In genomic region chr3:53044371-53045106, GRCh38 we compare ENCODE assay signal across 1 cellular context.
TF ChIP-seq lines count a peak whose summit lies in the region.

No MANE protein-coding gene starts in this region.

TF ChIP-seq in K562, 482 proteins besides CTCF, POLR2A, EP300 and RAD21 (continued from another document):
- TF ChIP-seq PRDM10 (IDR thresholded peaks at IDR 0.05; ENCODE audit: partially characterized antibody): peak; percentile 90
- no peak for TF ChIP-seq CAMTA2 (CRISPR knock-in tag; conservative IDR thresholded peaks at IDR 0.05)
- TF ChIP-seq FIP1L1 (IDR thresholded peaks at IDR 0.05; ENCODE audit: low read depth, low read length, poor library complexity, severe bottlenecking): no peak
- no peak for TF ChIP-seq GMEB1 (CRISPR knock-in tag; IDR thresholded peaks at IDR 0.05)
- 0 out of 2 replicates have a peak, but pooled peaks have one; percentile 29 for TF ChIP-seq USF1 (CRISPR knock-in tag; IDR thresholded peaks at IDR 0.05)
- no peak for TF ChIP-seq ZBTB43 (CRISPR knock-in tag; IDR thresholded peaks at IDR 0.05)
- TF ChIP-seq ARID3B (CRISPR knock-in tag; IDR thresholded peaks at IDR 0.05; ENCODE audit: borderline replicate concordance): no peak
- no peak for TF ChIP-seq ZNF561 (CRISPR knock-in tag; conservative IDR thresholded peaks at IDR 0.05)
- TF ChIP-seq BRD4 (IDR thresholded peaks at IDR 0.05): no peak
- no peak for TF ChIP-seq PREB (CRISPR knock-in tag; IDR thresholded peaks at IDR 0.05)
- TF ChIP-seq ZNF586 (CRISPR knock-in tag; conservative IDR thresholded peaks at IDR 0.05): no peak
- no peak for TF ChIP-seq NFYB (IDR thresholded peaks at IDR 0.05; ENCODE audit: extremely low read depth, insufficient read length)
- no peak for TF ChIP-seq SP2 (IDR thresholded peaks at IDR 0.05; ENCODE audit: extremely low read depth, low read depth, low read length, poor library complexity, severe bottlenecking)
- peak; percentile 17; the same call in 1 of the 2 replicates for TF ChIP-seq L3MBTL2 (IDR thresholded peaks at IDR 0.05)
- 0 out of 2 replicates have a peak, but pooled peaks have one; percentile 50 for TF ChIP-seq ZNF224 (CRISPR knock-in tag; IDR thresholded peaks at IDR 0.05)
- TF ChIP-seq HEY1 (CRISPR knock-in tag; IDR thresholded peaks at IDR 0.05; ENCODE audit: borderline replicate concordance): no peak
- no peak for TF ChIP-seq PHF8 (IDR thresholded peaks at IDR 0.05; ENCODE audit: borderline replicate concordance, low read length)
- no peak for TF ChIP-seq CBX5 (IDR thresholded peaks at IDR 0.05; ENCODE audit: borderline replicate concordance, low read depth)
- no peak for TF ChIP-seq HNRNPK (IDR thresholded peaks at IDR 0.05; ENCODE audit: low read depth, low read length, poor library complexity, severe bottlenecking)
- no peak for TF ChIP-seq MBD2 (IDR thresholded peaks at IDR 0.05; ENCODE audit: borderline replicate concordance, low read depth)
- TF ChIP-seq FOXA3 (CRISPR knock-in tag; conservative IDR thresholded peaks at IDR 0.05 in 1 of 2, IDR thresholded peaks at IDR 0.05 in 1 of 2): 0 out of 4 replicates have a peak, but pooled peaks of 1 of the 2 experiments have one; percentile 31
- TF ChIP-seq TFAP4 (CRISPR knock-in tag; IDR thresholded peaks at IDR 0.05; ENCODE audit: borderline replicate concordance): peak; percentile 63; the same call in 1 of the 2 replicates
- TF ChIP-seq RFX5 (IDR thresholded peaks at IDR 0.05; ENCODE audit: low read depth, low read length): no peak
- TF ChIP-seq MTA3 (IDR thresholded peaks at IDR 0.05; ENCODE audit: borderline replicate concordance): no peak
- TF ChIP-seq CXXC5 (CRISPR knock-in tag; IDR thresholded peaks at IDR 0.05): 0 out of 2 replicates have a peak, but pooled peaks have one; percentile 26
- TF ChIP-seq KHSRP (IDR thresholded peaks at IDR 0.05): no peak
- TF ChIP-seq CTBP1 (IDR thresholded peaks at IDR 0.05; ENCODE audit: borderline replicate concordance): peak; percentile 66; the same call in 1 of the 2 replicates
- 0 out of 4 replicates have a peak, but pooled peaks of 1 of the 2 experiments have one; percentile 7 for TF ChIP-seq UBTF (IDR thresholded peaks at IDR 0.05; ENCODE audit: borderline replicate concordance in 1 of 2, low read depth in 2 of 2, low read length in 2 of 2)
- TF ChIP-seq FOXP1 (CRISPR knock-in tag; IDR thresholded peaks at IDR 0.05): 0 out of 2 replicates have a peak, but pooled peaks have one; percentile 43
- no peak for TF ChIP-seq RFX7 (CRISPR knock-in tag; IDR thresholded peaks at IDR 0.05)
- TF ChIP-seq TEAD2 (tag; IDR thresholded peaks at IDR 0.05): no peak
- peak; percentile 26; the same call in 1 of the 2 replicates for TF ChIP-seq ATF7 (IDR thresholded peaks at IDR 0.05)
- 0 out of 4 replicates have a peak, but pooled peaks of 1 of the 2 experiments have one; percentile 44 for TF ChIP-seq TEAD1 (CRISPR knock-in tag; IDR thresholded peaks at IDR 0.05)
- peak; percentile 77 for TF ChIP-seq RBBP5 (IDR thresholded peaks at IDR 0.05; ENCODE audit: borderline replicate concordance, insufficient read depth, low read length, poor library complexity, severe bottlenecking)
- no peak for TF ChIP-seq RBM39 (optimal IDR thresholded peaks at IDR 0.05; ENCODE audit: low read depth, low read length)
- no peak for TF ChIP-seq JUN (IDR thresholded peaks at IDR 0.05; ENCODE audit: borderline replicate concordance, low read depth, low read length)
- no peak for TF ChIP-seq JUN (CRISPR knock-in tag; IDR thresholded peaks at IDR 0.05; ENCODE audit: borderline replicate concordance)
- TF ChIP-seq ZNF77 (CRISPR knock-in tag; IDR thresholded peaks at IDR 0.05): no peak
TF ChIP-seq in K562: peak in this region for 15.
